9 cellular contexts compared by ENCODE assay signal in genomic region chr12:62969695-62970094, GRCh38.
"Had no signal": no experiment of that assay in that cellular context is flagged by ENCODE, and none has a peak within 500 bp of the region (broad histone marks: within the 10 kb centered on the region; RNA-seq: fewer than 3 reads in every experiment).

No MANE protein-coding gene starts in this region.

- ATAC-seq: HCT116 had no signal

- H3K27ac Mint-ChIP-seq: HFFc6, IgD-negative memory B cell had no signal

- H3K36me3 Mint-ChIP-seq: IgD-negative memory B cell had no signal

- H3K4me3 Mint-ChIP-seq: HFFc6, IgD-negative memory B cell had no signal

- H3K4me1 Mint-ChIP-seq: IgD-negative memory B cell had no signal

- DNase-seq: GM23248, GOT3, H7, HFFc6, Karpas-422, KBM-7 had no signal

- H3K27ac ChIP-seq: GM23248, KMS-11 had no signal

- H3K9me3 Mint-ChIP-seq: HFFc6 had no signal
